In the genomic region with DNA sequence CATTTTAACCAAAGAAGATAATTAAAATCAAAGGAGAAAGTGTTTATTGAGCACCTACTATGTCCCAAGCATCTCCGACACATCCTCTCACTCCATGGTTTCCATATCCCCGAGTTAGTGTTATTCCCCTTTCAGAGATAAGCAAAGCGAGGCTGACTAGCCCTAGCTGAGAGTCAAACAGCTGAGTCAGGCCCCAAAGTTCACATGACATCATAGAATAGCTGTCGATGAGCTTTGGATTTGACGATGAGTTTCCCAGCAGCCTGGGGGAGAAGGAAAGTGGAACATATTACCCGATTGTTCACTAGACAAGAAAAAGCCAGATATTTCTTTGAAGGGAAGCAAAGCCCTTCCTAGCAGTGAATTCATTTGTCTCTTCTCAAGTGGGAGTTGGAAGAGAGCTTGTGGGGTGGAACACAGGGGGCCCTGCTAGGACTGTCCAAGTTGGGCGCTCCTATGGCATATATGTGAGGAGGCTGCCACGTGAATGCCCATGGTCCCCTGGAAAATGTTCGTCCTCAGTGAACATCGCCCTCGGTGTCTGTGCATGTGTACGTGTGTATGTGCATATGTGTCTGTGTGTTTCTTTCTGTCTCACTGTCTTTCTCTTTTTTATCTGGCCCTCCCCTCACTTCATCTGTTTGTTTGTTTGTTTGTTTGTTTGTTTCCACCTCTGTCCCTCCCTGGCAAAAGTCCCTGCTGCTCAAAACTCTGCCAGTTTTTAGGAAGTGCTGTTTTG, we compare ENCODE assay signal across 11 cellular contexts. TPM values are rescaled to one million over a fixed set of nuclear protein-coding genes. Genes with fewer than 3 reads are reported as not detected.
DNase-seq lines count a peak whose midpoint lies in the region; ATAC-seq and TF ChIP-seq lines count a peak whose summit lies in the region.
"Had no signal": no experiment of that assay in that cellular context is flagged by ENCODE, and none has a peak within 500 bp of the region (broad histone marks: within the 10 kb centered on the region; RNA-seq: fewer than 3 reads in every experiment).

No MANE protein-coding gene starts in this region.

- TF ChIP-seq EP300 in esophagus muscularis mucosa (IDR thresholded peaks at IDR 0.05), result no peak

- POLR2A ChIA-PET in T-cell (lab: Charles Lee), result no interaction called here

- H3K36me3 ChIP-seq in heart left ventricle, result peaks cover 0 to 10% (median 0%) of the 10 kb centered on the region in 9 donors
- no peaks in the 10 kb centered on the region for H3K36me3 ChIP-seq in esophagus muscularis mucosa
- peaks cover 7% of the 10 kb centered on the region for H3K36me3 ChIP-seq in thymus (ENCODE audit: control insufficient read depth, insufficient read depth)

- peak overlapping the region; percentile 94 to 98 (median 95) for H3K4me3 Mint-ChIP-seq in T-cell

- intact Hi-C loops in heart left ventricle (cut with DNase I), result no loop called here
- intact Hi-C loops in Right ventricle myocardium superior (cut with DNase I), result no loop called here
- intact Hi-C loops in esophagus muscularis mucosa (cut with DNase I), result no loop called here

- peak in 1 of 5 donors; percentile 19 for DNase-seq in heart left ventricle
- no peak for DNase-seq in Right ventricle myocardium superior
- DNase-seq in T-cell, result no peak
- DNase-seq in esophagus muscularis mucosa (ENCODE audit: extremely low spot score), result no peak
- DNase-seq in NCI-H1048 (lab: John Stamatoyannopoulos, UW), result no peak
- no peak for DNase-seq in RPMI8226
- DNase-seq: NCI-H1930, SIG-M5 had no signal

- no peaks in the 10 kb centered on the region for H3K9me3 ChIP-seq in heart left ventricle
- no peaks in the 10 kb centered on the region for H3K9me3 ChIP-seq in esophagus muscularis mucosa
- H3K9me3 ChIP-seq in thymus (ENCODE audit: control insufficient read depth), result no peaks in the 10 kb centered on the region

- no peaks in the 10 kb centered on the region for H3K9me3 Mint-ChIP-seq in T-cell

- H3K4me1 ChIP-seq in heart left ventricle (peaks cover 0 to 55% (median 0%) of the 10 kb centered on the region in 12 donors), esophagus muscularis mucosa (peaks cover 0 to 9% (median 3%) of the 10 kb centered on the region in 4 donors), thymus (ENCODE audit: control insufficient read depth, insufficient read depth, low read length) (peaks cover 25% of the 10 kb centered on the region)

- CTCF ChIA-PET in T-cell (lab: Charles Lee), result interaction anchor here in 1 of 2 donors (0.7 kb wide), 1 partner anchor 14 kb away, joined by 3 read pairs; no protein-coding TSS in a partner anchor

- TF ChIP-seq CTCF in heart left ventricle (IDR thresholded peaks at IDR 0.05) (no peak), esophagus muscularis mucosa (IDR thresholded peaks at IDR 0.05) (no peak)

- no peak for TF ChIP-seq POLR2A in heart left ventricle (IDR thresholded peaks at IDR 0.05)
- no peak for TF ChIP-seq POLR2A in esophagus muscularis mucosa (IDR thresholded peaks at IDR 0.05; ENCODE audit: low read depth)

- H3K27me3 ChIP-seq in heart left ventricle (peaks cover 0 to 59% (median 4%) of the 10 kb centered on the region in 9 donors), esophagus muscularis mucosa (peaks cover 0 to 85% (median 4%) of the 10 kb centered on the region in 4 donors), thymus (ENCODE audit: control insufficient read depth, insufficient read depth) (no peaks in the 10 kb centered on the region)

- H3K27me3 Mint-ChIP-seq in T-cell, result no peaks in the 10 kb centered on the region

- ATAC-seq in heart left ventricle, result no peak
- ATAC-seq in Right ventricle myocardium superior (ENCODE audit: poor library complexity), result no peak
- ATAC-seq in T-cell (replicated peaks in 1 of 4), result peak; percentile 4 to 25 (median 9)
- no peak for ATAC-seq in HG03571 (IDR thresholded peaks at IDR 0.05; ENCODE audit: unreplicated experiment)

- peaks cover 33 to 64% (median 63%) of the 10 kb centered on the region in 3 donors for H3K4me1 Mint-ChIP-seq in T-cell

- H3K36me3 Mint-ChIP-seq in T-cell, result peaks cover 18% of the 10 kb centered on the region

- peak overlapping the region; percentile 98 to 99 for H3K27ac Mint-ChIP-seq in T-cell

- H3K27ac ChIP-seq in heart left ventricle, result peak overlapping the region in 4 of 12 donors; percentile 37 to 94 (median 42)
- no peak overlapping the region for H3K27ac ChIP-seq in esophagus muscularis mucosa (replicated peaks in 1 of 4)
- peak overlapping the region; percentile 87 for H3K27ac ChIP-seq in thymus (ENCODE audit: low read depth)

- WGBS in heart left ventricle, 4 donors, result 79 to 84% (median 80%) methylated on average over 12 of the region's 12 CpGs
- WGBS in esophagus muscularis mucosa, result 80% methylated on average over 12 of the region's 12 CpGs
- 71% methylated on average over 12 of the region's 12 CpGs for WGBS in thymus

- H3K4me3 ChIP-seq in heart left ventricle (peak overlapping the region in 7 of 12 donors; percentile 31 to 73 (median 48)), esophagus muscularis mucosa (peak overlapping the region; percentile 32 to 54 (median 41)), thymus (ENCODE audit: low read length) (peak overlapping the region; percentile 60)

RNA-seq across cellular contexts. Expression of a gene that starts 0.5 kb away (rescaled TPM):
- total RNA-seq in heart left ventricle, result 10 to 100 TPM in 2 of 9 donors, 1 to 10 TPM in 7; 2.5 to 57.8 (median 4.4) TPM
- polyA plus RNA-seq in heart left ventricle, result 1 to 10 TPM; 2.4 to 2.5 TPM
- total RNA-seq in Right ventricle myocardium superior, result 7.0 TPM
- 100 to 1,000 TPM; 146 to 181 (median 151) TPM for total RNA-seq in T-cell
- 10 to 100 TPM in 2 of 4 donors, 1 to 10 TPM in 2; 5.1 to 27.3 (median 9.4) TPM for total RNA-seq in esophagus muscularis mucosa
- 54.6 TPM for polyA plus RNA-seq in thymus
- polyA plus RNA-seq: neural cell had no signal

RNA-seq across cellular contexts. Expression of a gene that starts 37.7 kb away (rescaled TPM):
- total RNA-seq in heart left ventricle (10 to 100 TPM in 2 of 9 donors, 1 to 10 TPM in 7; 1.4 to 60.5 (median 3.8) TPM), Right ventricle myocardium superior (4.1 TPM), T-cell (100 to 1,000 TPM; 353 to 413 (median 385) TPM), esophagus muscularis mucosa (10 to 100 TPM in 1 of 4 donors, 1 to 10 TPM in 3; 4.1 to 21.9 (median 7.2) TPM)
- polyA plus RNA-seq in heart left ventricle (1 to 10 TPM; 1.3 to 4.6 TPM), thymus (206 TPM)
- polyA plus RNA-seq: neural cell had no signal

Comparison
In these comparisons a context has a peak if more than half of its experiments do, and no peak if none do; other contexts are left out.
1. ATAC-seq: peak in T-cell (4 of 4); none in heart left ventricle (0 of 4), Right ventricle myocardium superior (single experiment) and HG03571 (single experiment).
2. RNA of a gene that starts 37.7 kb away (total RNA-seq): 353 to 413 TPM in T-cell; 4.1 to 21.9 TPM in esophagus muscularis mucosa, 4.1 TPM in Right ventricle myocardium superior (single experiment) and 1.4 to 60.5 TPM in heart left ventricle; every median in the first group is over 4 times any median in the second.
3. Peak in every context shown above with its lines, with median percentiles within 50 percentile points of each other: H3K4me3 ChIP-seq.